In genomic region chr18:44699571-44700261, GRCh38 we compare ENCODE assay signal across 16 cellular contexts. TPM values are rescaled to one million over a fixed set of nuclear protein-coding genes. Genes with fewer than 3 reads are reported as not detected.
A peak's percentile ranks its signal among the peaks of the same experiment; 100 is the strongest.
DNase-seq lines count a peak whose midpoint lies in the region; ATAC-seq and TF ChIP-seq lines count a peak whose summit lies in the region.
"Had no signal": no experiment of that assay in that cellular context is flagged by ENCODE, and none has a peak within 500 bp of the region (broad histone marks: within the 10 kb centered on the region; RNA-seq: fewer than 3 reads in every experiment).

No MANE protein-coding gene starts in this region.

- no peak overlapping the region for H4K91ac ChIP-seq in neuronal stem cell (ENCODE audit: low read depth, low read length, poor library complexity)

- no peak overlapping the region for H3K4ac ChIP-seq in neuronal stem cell (ENCODE audit: low read length)

- H3K79me1 ChIP-seq in neuronal stem cell (ENCODE audit: low read depth, low read length): no peaks in the 10 kb centered on the region

- no peak overlapping the region for H2BK120ac ChIP-seq in neuronal stem cell (ENCODE audit: low read depth, low read length)

- H3K9me3 ChIP-seq in right cardiac atrium (ENCODE audit: control insufficient read depth, low read length) (no peaks in the 10 kb centered on the region), sigmoid colon (no peaks in the 10 kb centered on the region), neuronal stem cell (replicated peaks in 1 of 2; ENCODE audit: control insufficient read depth in 2 of 2, insufficient read depth in 1 of 2, low read depth in 1 of 2, low read length in 2 of 2) (peaks cover 0 to 9% of the 10 kb centered on the region in 2 donors)
- H3K9me3 ChIP-seq: colonic mucosa had no signal

- no peak overlapping the region for H3K4me3 Mint-ChIP-seq in stimulated activated naive CD8-positive, alpha-beta T cell treated with anti-CD3 and anti-CD28 coated beads, Interleukin-15, Interleukin-2, amounts not matched to agents 100 ng/mL and 50 ng/mL, for 24 hours
- H3K4me3 Mint-ChIP-seq in stimulated activated naive CD8-positive, alpha-beta T cell treated with anti-CD3 and anti-CD28 coated beads, Interleukin-15, amount 100 ng/mL, for 72 hours: no peak overlapping the region
- H3K4me3 Mint-ChIP-seq: activated CD4-positive, alpha-beta T cell treated with anti-CD3 and anti-CD28 coated beads for 36 hours; T-helper 1 cell treated with Interleukin-12 subunit alpha and Interleukin-12 subunit beta and Interleukin-4 antibody, amounts not matched to agents 30 μg/mL and 1 μg/mL, for 36 hours had no signal

- peaks cover 12% of the 10 kb centered on the region for H3K36me3 Mint-ChIP-seq in stimulated activated naive CD8-positive, alpha-beta T cell treated with anti-CD3 and anti-CD28 coated beads, Interleukin-15, Interleukin-2, amounts not matched to agents 100 ng/mL and 50 ng/mL, for 24 hours (ENCODE audit: low read depth)

- H3K4me3 ChIP-seq in right cardiac atrium (ENCODE audit: low read length) (no peak overlapping the region), sigmoid colon (no peak overlapping the region), neuronal stem cell (ENCODE audit: low read length in 2 of 2) (no peak overlapping the region)
- H3K4me3 ChIP-seq: colonic mucosa had no signal

- no peak overlapping the region for H2AK5ac ChIP-seq in neuronal stem cell (ENCODE audit: low read depth, low read length)

- no peak overlapping the region for H3K23ac ChIP-seq in neuronal stem cell (ENCODE audit: low read depth, low read length, poor library complexity)

- H3K27me3 Mint-ChIP-seq in stimulated activated naive CD8-positive, alpha-beta T cell treated with anti-CD3 and anti-CD28 coated beads, Interleukin-15, Interleukin-2, amounts not matched to agents 100 ng/mL and 50 ng/mL, for 24 hours: no peaks in the 10 kb centered on the region
- H3K27me3 Mint-ChIP-seq in stimulated activated naive CD8-positive, alpha-beta T cell treated with anti-CD3 and anti-CD28 coated beads, Interleukin-15, amount 100 ng/mL, for 72 hours: peaks cover 33% of the 10 kb centered on the region

- peak overlapping the region; percentile 24 for H3K27ac Mint-ChIP-seq in stimulated activated naive CD8-positive, alpha-beta T cell treated with anti-CD3 and anti-CD28 coated beads, Interleukin-15, Interleukin-2, amounts not matched to agents 100 ng/mL and 50 ng/mL, for 24 hours
- H3K27ac Mint-ChIP-seq in stimulated activated naive CD8-positive, alpha-beta T cell treated with anti-CD3 and anti-CD28 coated beads, Interleukin-15, amount 100 ng/mL, for 72 hours: no peak overlapping the region
- H3K27ac Mint-ChIP-seq: activated CD4-positive, alpha-beta T cell treated with anti-CD3 and anti-CD28 coated beads for 36 hours; T-helper 1 cell treated with Interleukin-12 subunit alpha and Interleukin-12 subunit beta and Interleukin-4 antibody, amounts not matched to agents 30 μg/mL and 1 μg/mL, for 36 hours had no signal

- ATAC-seq in stimulated activated naive CD8-positive, alpha-beta T cell treated with anti-CD3 and anti-CD28 coated beads, Interleukin-15, amount 100 ng/mL, for 72 hours: no peak
- peak; percentile 36 to 57 for ATAC-seq in right cardiac atrium
- no peak for ATAC-seq in HG03565 (IDR thresholded peaks at IDR 0.05; ENCODE audit: unreplicated experiment)
- ATAC-seq in GM19395 (IDR thresholded peaks at IDR 0.05; ENCODE audit: unreplicated experiment): no peak

- peaks cover 10% of the 10 kb centered on the region for H3K4me1 Mint-ChIP-seq in stimulated activated naive CD8-positive, alpha-beta T cell treated with anti-CD3 and anti-CD28 coated beads, Interleukin-15, Interleukin-2, amounts not matched to agents 100 ng/mL and 50 ng/mL, for 24 hours (ENCODE audit: low read depth)
- H3K4me1 Mint-ChIP-seq in stimulated activated naive CD8-positive, alpha-beta T cell treated with anti-CD3 and anti-CD28 coated beads, Interleukin-15, amount 100 ng/mL, for 72 hours: peaks cover 12% of the 10 kb centered on the region

- H3K9me3 Mint-ChIP-seq in stimulated activated naive CD8-positive, alpha-beta T cell treated with anti-CD3 and anti-CD28 coated beads, Interleukin-15, Interleukin-2, amounts not matched to agents 100 ng/mL and 50 ng/mL, for 24 hours: no peaks in the 10 kb centered on the region
- no peaks in the 10 kb centered on the region for H3K9me3 Mint-ChIP-seq in stimulated activated naive CD8-positive, alpha-beta T cell treated with anti-CD3 and anti-CD28 coated beads, Interleukin-15, amount 100 ng/mL, for 72 hours
- H3K9me3 Mint-ChIP-seq: T-helper 1 cell treated with Interleukin-12 subunit alpha and Interleukin-12 subunit beta and Interleukin-4 antibody, amounts not matched to agents 30 μg/mL and 1 μg/mL, for 36 hours had no signal

- H3K27ac ChIP-seq in right cardiac atrium (ENCODE audit: low read length): no peak overlapping the region
- H3K27ac ChIP-seq in sigmoid colon: peak overlapping the region; percentile 75 to 88 (median 82)
- no peak overlapping the region for H3K27ac ChIP-seq in neuronal stem cell (replicated peaks; ENCODE audit: low read length)
- H3K27ac ChIP-seq: colonic mucosa, HL-60 had no signal

- H3K9ac ChIP-seq in neuronal stem cell (ENCODE audit: low read depth, low read length, poor library complexity): no peak overlapping the region

- H3K14ac ChIP-seq in neuronal stem cell (ENCODE audit: low read length): no peak overlapping the region

- no peak for DNase-seq in stimulated activated naive CD8-positive, alpha-beta T cell treated with anti-CD3 and anti-CD28 coated beads, Interleukin-15, amount 100 ng/mL, for 72 hours
- peak; percentile 23 to 75 (median 73) for DNase-seq in right cardiac atrium
- peak; percentile 54 for DNase-seq in sigmoid colon
- no peak for DNase-seq in NCI-H146 (lab: John Stamatoyannopoulos, UW)
- DNase-seq in neuronal stem cell (ENCODE audit: low spot score): no peak
- DNase-seq: activated T-cell treated with anti-CD3 and anti-CD28 coated beads, Interleukin-2, amount 50 U/mL, for 48 hours; colonic mucosa; NCI-H1694; NCI-H526 treated with DMSO at 0.1 percent for 48 hours; stimulated activated CD4-positive, alpha-beta T cell treated with anti-CD3 and anti-CD28 coated beads, Interleukin-2, amount 100 ng/mL, for 48 hours had no signal

- no peak overlapping the region for H2BK12ac ChIP-seq in neuronal stem cell (ENCODE audit: low read length)

- peaks cover 7% of the 10 kb centered on the region for H3K4me1 ChIP-seq in right cardiac atrium (ENCODE audit: control insufficient read depth, insufficient read depth, low read length)
- H3K4me1 ChIP-seq in sigmoid colon: peaks cover 0 to 94% (median 72%) of the 10 kb centered on the region in 4 donors
- H3K4me1 ChIP-seq in neuronal stem cell (ENCODE audit: control insufficient read depth in 2 of 2, insufficient read depth in 1 of 2, low read depth in 1 of 2, low read length in 2 of 2): peaks cover 3 to 15% of the 10 kb centered on the region in 2 donors
- H3K4me1 ChIP-seq: colonic mucosa had no signal

- H2BK5ac ChIP-seq in neuronal stem cell (ENCODE audit: low read length): no peak overlapping the region

- no peak for TF ChIP-seq EP300 in sigmoid colon (IDR thresholded peaks at IDR 0.05)

- no peaks in the 10 kb centered on the region for H3K27me3 ChIP-seq in right cardiac atrium (ENCODE audit: control insufficient read depth, insufficient read depth)
- no peaks in the 10 kb centered on the region for H3K27me3 ChIP-seq in sigmoid colon
- no peaks in the 10 kb centered on the region for H3K27me3 ChIP-seq in neuronal stem cell (ENCODE audit: control insufficient read depth in 3 of 3, insufficient read depth in 3 of 3, low read depth in 1 of 3, low read length in 3 of 3)
- H3K27me3 ChIP-seq: colonic mucosa had no signal

- no peak overlapping the region for H3K4me2 ChIP-seq in neuronal stem cell (ENCODE audit: insufficient read depth, low read length, poor library complexity, severe bottlenecking)

- H3K18ac ChIP-seq in neuronal stem cell (ENCODE audit: low read length): no peak overlapping the region

- no peak for TF ChIP-seq CTCF in sigmoid colon (IDR thresholded peaks at IDR 0.05)

- H2AFZ ChIP-seq in neuronal stem cell (ENCODE audit: low read length): no peak overlapping the region

- no peak for TF ChIP-seq POLR2A in sigmoid colon (IDR thresholded peaks at IDR 0.05)

- H3K36me3 ChIP-seq in sigmoid colon: peaks cover 0 to 4% (median 0%) of the 10 kb centered on the region in 4 donors
- H3K36me3 ChIP-seq in neuronal stem cell (replicated peaks in 1 of 2; ENCODE audit: control insufficient read depth in 2 of 2, insufficient read depth in 2 of 2, low read length in 2 of 2): peaks cover 0 to 36% of the 10 kb centered on the region in 2 donors
- H3K36me3 ChIP-seq: colonic mucosa had no signal

- H4K8ac ChIP-seq in neuronal stem cell (ENCODE audit: low read depth, low read length): no peak overlapping the region

- WGBS in right cardiac atrium: 42% methylated on average over 10 of the region's 10 CpGs
- WGBS in sigmoid colon, 2 donors: 65 to 77% methylated on average over 10 of the region's 10 CpGs
- WGBS in neuronal stem cell (ENCODE audit: extremely low coverage in 2 of 2, insufficient read length in 2 of 2, insufficient replicate concordance in 1 of 2), 2 donors: 100% methylated on average over 1 of the region's 10 CpGs; no CpG with 5 or more reads in 1 of the 2 donors

- intact Hi-C loops in right cardiac atrium (cut with DNase I) (loop anchor here in 2 of 4 donors (10.0 kb wide), 3 partner anchors 45 to 515 kb away; no protein-coding TSS in a partner anchor), sigmoid colon (cut with DNase I) (loop anchor here (2.0 kb wide), 1 partner anchor 17 kb away; no protein-coding TSS in a partner anchor)

- no peak overlapping the region for H2BK15ac ChIP-seq in neuronal stem cell (ENCODE audit: low read length)

RNA-seq across cellular contexts. Expression of gene SETBP1, which starts 19.0 kb away (rescaled TPM):
- total RNA-seq in right cardiac atrium (10 to 100 TPM; 16.4 to 24.1 (median 19.8) TPM), sigmoid colon (100 to 1,000 TPM in 1 of 4 donors, 10 to 100 TPM in 3; 67.9 to 100 (median 70.2) TPM)
- polyA plus RNA-seq in right cardiac atrium (2.0 TPM), sigmoid colon (1 to 10 TPM in 2 of 3 donors, under 1 TPM in 1; 0.69 to 3.7 (median 1.2) TPM)
- 4.7 TPM for polyA plus RNA-seq in neuronal stem cell (2013, experiment 1 of 2)
- polyA plus RNA-seq in neuronal stem cell (2013, experiment 2 of 2): 4.8 TPM

Comparison
In these comparisons a context has a peak if more than half of its experiments do, and no peak if none do; other contexts are left out.
1. ATAC-seq: peak in right cardiac atrium (2 of 2); none in stimulated activated naive CD8-positive, alpha-beta T cell treated with anti-CD3 and anti-CD28 coated beads, Interleukin-15, amount 100 ng/mL, for 72 hours (single experiment), HG03565 (single experiment) and GM19395 (single experiment).
2. DNase-seq: peak in right cardiac atrium (3 of 3) and sigmoid colon (single experiment); none in stimulated activated naive CD8-positive, alpha-beta T cell treated with anti-CD3 and anti-CD28 coated beads, Interleukin-15, amount 100 ng/mL, for 72 hours (0 of 2), NCI-H146 (single experiment) and neuronal stem cell (single experiment).
3. H3K27ac ChIP-seq: peak in sigmoid colon (4 of 4); none in right cardiac atrium (single experiment) and neuronal stem cell (single experiment).